8 cellular contexts compared by ENCODE assay signal in genomic region chr10:35126062-35126529, GRCh38. TPM values are rescaled to one million over a fixed set of nuclear protein-coding genes. Genes with fewer than 3 reads are reported as not detected.
DNase-seq lines count a peak whose midpoint lies in the region; ATAC-seq and TF ChIP-seq lines count a peak whose summit lies in the region.

No MANE protein-coding gene starts in this region.

- H3K4me3 ChIP-seq in WERI-Rb-1 (ENCODE audit: low read depth, low read length), result peak overlapping the region; percentile 31
- H3K4me3 ChIP-seq in right atrium auricular region, result peak overlapping the region; percentile 70 to 87

- peaks cover 42% of the 10 kb centered on the region for H3K4me1 Mint-ChIP-seq in stimulated activated memory B cell treated with anti-CD40 and anti-IgM and Interleukin-4, amounts not matched to agents 10 μg/mL and 1 μg/mL and 100 μg/mL, for 72 hours

- peak overlapping the region; percentile 99 for H3K27ac Mint-ChIP-seq in stimulated activated memory B cell treated with anti-CD40 and anti-IgM and Interleukin-4, amounts not matched to agents 10 μg/mL and 1 μg/mL and 100 μg/mL, for 72 hours

- peak; percentile 0 for ATAC-seq in HG02610 (IDR thresholded peaks at IDR 0.05; ENCODE audit: unreplicated experiment)
- ATAC-seq in stimulated activated memory B cell treated with anti-CD40 and anti-IgM and Interleukin-4, amounts not matched to agents 10 μg/mL and 1 μg/mL and 100 μg/mL, for 72 hours, result no peak

- H3K9me3 ChIP-seq in WERI-Rb-1 (ENCODE audit: severe bottlenecking) (no peaks in the 10 kb centered on the region), right atrium auricular region (no peaks in the 10 kb centered on the region)

- H3K9me3 Mint-ChIP-seq in stimulated activated memory B cell treated with anti-CD40 and anti-IgM and Interleukin-4, amounts not matched to agents 10 μg/mL and 1 μg/mL and 100 μg/mL, for 72 hours, result no peaks in the 10 kb centered on the region

- H3K27me3 ChIP-seq in WERI-Rb-1 (ENCODE audit: insufficient read depth, low read depth, severe bottlenecking), result no peaks in the 10 kb centered on the region
- no peaks in the 10 kb centered on the region for H3K27me3 ChIP-seq in right atrium auricular region

- H3K4me1 ChIP-seq in right atrium auricular region, result peaks cover 0 to 29% of the 10 kb centered on the region in 2 donors

- DNase-seq in WERI-Rb-1, result no peak
- DNase-seq in right atrium auricular region (ENCODE audit: low spot score), result no peak
- no peak for DNase-seq in NCI-H1417 treated with DMSO at 0.1 percent for 48 hours (lab: John Stamatoyannopoulos, UW)
- DNase-seq in GM20000 (ENCODE audit: low spot score), result no peak
- DNase-seq in kidney tubule cell (ENCODE audit: low spot score), result no peak
- DNase-seq in DMS79 treated with DMSO at 0.1 percent for 48 hours (lab: John Stamatoyannopoulos, UW), result no peak

- H3K4me3 Mint-ChIP-seq in stimulated activated memory B cell treated with anti-CD40 and anti-IgM and Interleukin-4, amounts not matched to agents 10 μg/mL and 1 μg/mL and 100 μg/mL, for 72 hours, result peak overlapping the region; percentile 91

- no peaks in the 10 kb centered on the region for H3K36me3 ChIP-seq in WERI-Rb-1
- H3K36me3 ChIP-seq in right atrium auricular region, result no peaks in the 10 kb centered on the region

- TF ChIP-seq CTCF in WERI-Rb-1 (IDR thresholded peaks at IDR 0.05; ENCODE audit: low read depth, low read length) (no peak), right atrium auricular region (IDR thresholded peaks at IDR 0.05) (no peak), GM20000 (IDR thresholded peaks at IDR 0.05; ENCODE audit: extremely low read depth, missing control alignments) (no peak)

- H3K27ac ChIP-seq in WERI-Rb-1, result peak overlapping the region; percentile 72
- H3K27ac ChIP-seq in right atrium auricular region, result peak overlapping the region; percentile 98 to 100

- no peaks in the 10 kb centered on the region for H3K27me3 Mint-ChIP-seq in stimulated activated memory B cell treated with anti-CD40 and anti-IgM and Interleukin-4, amounts not matched to agents 10 μg/mL and 1 μg/mL and 100 μg/mL, for 72 hours

- peaks cover 13% of the 10 kb centered on the region for H3K36me3 Mint-ChIP-seq in stimulated activated memory B cell treated with anti-CD40 and anti-IgM and Interleukin-4, amounts not matched to agents 10 μg/mL and 1 μg/mL and 100 μg/mL, for 72 hours

RNA-seq across cellular contexts. Expression of gene CREM, which starts 0.6 kb away (rescaled TPM):
- total RNA-seq in right atrium auricular region, result 10 to 100 TPM; 33.4 to 39.9 TPM

RNA-seq across cellular contexts. Expression of gene CUL2, which starts 36.0 kb away (rescaled TPM):
- total RNA-seq in right atrium auricular region, result 10 to 100 TPM; 15.5 to 17.3 TPM
